ENCODE assay signal across 15 cellular contexts in genomic region chr7:121077165-121077630, GRCh38.
"Had no signal": no experiment of that assay in that cellular context is flagged by ENCODE, and none has a peak within 500 bp of the region (broad histone marks: within the 10 kb centered on the region; RNA-seq: fewer than 3 reads in every experiment).

No MANE protein-coding gene starts in this region.

- H3K4me1 ChIP-seq: vagina had no signal

- H3K4me3 ChIP-seq: lung, mucosa of descending colon, transverse colon, vagina had no signal

- H3K9me3 ChIP-seq: mucosa of descending colon, neutrophil, transverse colon, vagina had no signal

- ATAC-seq: effector memory CD8-positive, alpha-beta T cell; left colon; mucosa of descending colon; naive thymus-derived CD4-positive, alpha-beta T cell had no signal

- H3K36me3 ChIP-seq: neutrophil, transverse colon, vagina had no signal

- DNase-seq: activated CD4-positive, alpha-beta T cell treated with anti-CD3 and anti-CD28 coated beads, Interleukin-2, amount 10 ng/mL, durations not matched to agents 24 days and 14 days; activated CD4-positive, CD25-positive, alpha-beta regulatory T cell; activated CD8-positive, alpha-beta memory T cell treated with anti-CD3 and anti-CD28 coated beads, Interleukin-2, amount 50 U/mL, for 48 hours; activated gamma-delta T cell treated with Interleukin-2 at 50 U/mL for 16 hours; activated T-cell treated with anti-CD3 and anti-CD28 coated beads, Interleukin-2, amount 50 U/mL, for 72 hours; aorta; effector memory CD8-positive, alpha-beta T cell; left colon; mucosa of descending colon; naive thymus-derived CD4-positive, alpha-beta T cell; T-helper 2 cell; transverse colon had no signal

- H3K27ac ChIP-seq: neutrophil, vagina had no signal

- H3K27me3 ChIP-seq: neutrophil, transverse colon, vagina had no signal
